ENCODE assay signal across 18 cellular contexts in the genomic region with DNA sequence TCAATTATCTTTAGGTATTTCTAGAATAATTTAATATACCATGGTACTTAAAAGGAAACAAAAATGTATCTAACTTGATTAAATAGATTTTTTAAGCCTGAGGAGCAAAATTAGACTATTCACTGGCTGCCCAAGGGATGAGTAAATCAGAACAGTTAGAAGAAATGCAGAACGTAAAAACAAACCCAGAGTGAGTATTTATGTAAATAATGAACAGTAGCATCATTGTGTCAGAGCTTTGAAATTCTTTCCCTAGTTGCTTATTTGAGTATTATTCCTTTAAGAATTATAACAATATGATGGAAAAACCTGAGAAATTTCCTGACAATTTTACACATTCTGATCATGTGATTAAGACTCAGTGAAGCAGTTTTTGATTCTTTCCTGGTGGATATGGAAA.
DNase-seq lines count a peak whose midpoint lies in the region; ATAC-seq and TF ChIP-seq lines count a peak whose summit lies in the region.
"Had no signal": no experiment of that assay in that cellular context is flagged by ENCODE, and none has a peak within 500 bp of the region (broad histone marks: within the 10 kb centered on the region; RNA-seq: fewer than 3 reads in every experiment).

No MANE protein-coding gene starts in this region.

- H3K36me3 ChIP-seq in osteoblast (ENCODE audit: insufficient read depth, low read length), result no peaks in the 10 kb centered on the region

- H3K4me2 ChIP-seq in osteoblast (ENCODE audit: insufficient read depth, low read length), result no peak overlapping the region
- H3K4me2 ChIP-seq: BLaER1 treated with 17β-estradiol and CSF1 and Interleukin-3, amounts not matched to agents 10 nM and 100 nM had no signal

- H4K20me1 ChIP-seq in osteoblast (ENCODE audit: insufficient read depth, low read length), result no peaks in the 10 kb centered on the region

- ATAC-seq in GM18858 (IDR thresholded peaks at IDR 0.05; ENCODE audit: unreplicated experiment) (no peak), GM19467 (IDR thresholded peaks at IDR 0.05; ENCODE audit: unreplicated experiment) (no peak)
- ATAC-seq: CD8-positive, alpha-beta T cell; Panc1; Right ventricle myocardium inferior; T-cell had no signal

- H3K79me2 ChIP-seq in osteoblast (ENCODE audit: insufficient read depth, low read length), result no peaks in the 10 kb centered on the region

- no peaks in the 10 kb centered on the region for H3K9me3 ChIP-seq in osteoblast (ENCODE audit: low read depth, low read length)

- peaks cover 19% of the 10 kb centered on the region for H3K4me1 ChIP-seq in osteoblast (ENCODE audit: insufficient read depth, low read length)

- peak overlapping the region; percentile 57 for H3K27ac ChIP-seq in osteoblast (ENCODE audit: low read depth, low read length)
- H3K27ac ChIP-seq: BLaER1 treated with 17β-estradiol and CSF1 and Interleukin-3, amounts not matched to agents 10 nM and 100 nM; SK-N-MC had no signal

- peak; percentile 13 for DNase-seq in EL
- peak; percentile 16 for DNase-seq in LHCN-M2 (ENCODE audit: low read depth)
- peak; percentile 13 for DNase-seq in choroid plexus epithelial cell (ENCODE audit: low read depth)
- DNase-seq in osteoblast (ENCODE audit: insufficient read length, low spot score, missing footprints), result peak; percentile 21
- DNase-seq in NCI-H1417 treated with DMSO at 0.1 percent for 48 hours (lab: John Stamatoyannopoulos, UW), result no peak
- DNase-seq: CD8-positive, alpha-beta T cell; DMS53; KBM-7; MV-4-11; NCI-H1930; NCI-H526; T-cell had no signal

- TF ChIP-seq CTCF in choroid plexus epithelial cell (conservative IDR thresholded peaks at IDR 0.05; ENCODE audit: low read depth, low read length), result no peak
- TF ChIP-seq CTCF in osteoblast (IDR thresholded peaks at IDR 0.05; ENCODE audit: extremely low read depth, low read depth, low read length), result no peak

- no peaks in the 10 kb centered on the region for H3K27me3 ChIP-seq in osteoblast (ENCODE audit: insufficient read depth, low read length)
- H3K27me3 ChIP-seq: BLaER1 treated with 17β-estradiol and CSF1 and Interleukin-3, amounts not matched to agents 10 nM and 100 nM had no signal

- H3K4me3 ChIP-seq in choroid plexus epithelial cell (ENCODE audit: low read depth, low read length) (no peak overlapping the region), osteoblast (ENCODE audit: insufficient read depth, low read length) (no peak overlapping the region)
- H3K4me3 ChIP-seq: BLaER1 treated with 17β-estradiol and CSF1 and Interleukin-3, amounts not matched to agents 10 nM and 100 nM; SK-N-MC had no signal

- H2AFZ ChIP-seq in osteoblast (ENCODE audit: low read length), result no peak overlapping the region
